ENCODE assay signal across 13 cellular contexts in genomic region chr18:46677609-46678470, GRCh38. TPM values are rescaled to one million over a fixed set of nuclear protein-coding genes. Genes with fewer than 3 reads are reported as not detected.
DNase-seq lines count a peak whose midpoint lies in the region; ATAC-seq, FAIRE-seq and TF ChIP-seq lines count a peak whose summit lies in the region.
"Had no signal": no experiment of that assay in that cellular context is flagged by ENCODE, and none has a peak within 500 bp of the region (broad histone marks: within the 10 kb centered on the region; RNA-seq: fewer than 3 reads in every experiment).

No MANE protein-coding gene starts in this region.

- no TSS peak for BruUV-seq in K562 (replicated peaks; lab: Mats Ljungman, UMichigan)

- H3K4ac ChIP-seq in mesenchymal stem cell (ENCODE audit: low read depth in 1 of 2, low read length in 2 of 2) = no peak overlapping the region

- CTCF ChIA-PET in K562 (lab: Yijun Ruan, JAX; ENCODE audit: low intra/inter-chr PET ratio) = no interaction called here

- H3K4me3 ChIP-seq in K562 (no peak overlapping the region), mesenchymal stem cell (ENCODE audit: insufficient read depth in 1 of 2, low read depth in 1 of 2, low read length in 2 of 2) (no peak overlapping the region), spleen (no peak overlapping the region)
- H3K4me3 ChIP-seq: ascending aorta, upper lobe of right lung had no signal

- no peak overlapping the region for H3K14ac ChIP-seq in mesenchymal stem cell (ENCODE audit: low read length in 2 of 2)

- H3K79me2 ChIP-seq in K562 (ENCODE audit: control insufficient read depth, insufficient read depth, low read length) = no peaks in the 10 kb centered on the region

- no peak overlapping the region for H2BK12ac ChIP-seq in mesenchymal stem cell (ENCODE audit: low read length in 2 of 2)

- no peak overlapping the region for H2BK5ac ChIP-seq in mesenchymal stem cell (ENCODE audit: low read depth, low read length, poor library complexity, severe bottlenecking)

- H2AFZ ChIP-seq in K562 (ENCODE audit: low read depth, low read length) (no peak overlapping the region), mesenchymal stem cell (ENCODE audit: low read depth, low read length) (no peak overlapping the region)

- peak; percentile 29 for DNase-seq in EL
- DNase-seq in HuH-7 (ENCODE audit: low spot score) = peak; percentile 20
- DNase-seq in K562 (ENCODE audit: extremely low read depth in 1 of 4, low spot score in 3 of 4) = no peak
- DNase-seq in mesenchymal stem cell = peak; percentile 27
- no peak for DNase-seq in GM12891 (ENCODE audit: insufficient read length, low spot score)
- DNase-seq in NCI-H2171 (lab: John Stamatoyannopoulos, UW) = no peak
- no peak for DNase-seq in spleen
- DNase-seq: kidney, NCI-H2171 treated with DMSO at 0.1 percent for 48 hours, upper lobe of right lung had no signal

- FAIRE-seq in K562 (lab: Jason Lieb, UNC) = no peak
- FAIRE-seq in GM12891 (lab: Jason Lieb, UNC) = no peak
- FAIRE-seq: kidney had no signal

- no peak for TF ChIP-seq POLR2A in K562 (conservative IDR thresholded peaks at IDR 0.05)
- no peak for TF ChIP-seq POLR2A in GM12891 (IDR thresholded peaks at IDR 0.05; ENCODE audit: low read depth, low read length)
- no peak for TF ChIP-seq POLR2A in spleen (IDR thresholded peaks at IDR 0.05)

- TF ChIP-seq RAD21 in K562 (CRISPR knock-in tag; conservative IDR thresholded peaks at IDR 0.05 in 1 of 2, IDR thresholded peaks at IDR 0.05 in 1 of 2) = 0 out of 4 replicates have a peak, but pooled peaks of 1 of the 2 experiments have one; percentile 6

- H4K91ac ChIP-seq in mesenchymal stem cell (ENCODE audit: low read length) = no peak overlapping the region

- H3K18ac ChIP-seq in mesenchymal stem cell (ENCODE audit: low read depth in 1 of 2, low read length in 2 of 2) = no peak overlapping the region

- ATAC-seq in K562 (peak; percentile 42; the same call in 2 of the 3 replicates), GM19351 (IDR thresholded peaks at IDR 0.05; ENCODE audit: unreplicated experiment) (no peak)
- ATAC-seq: upper lobe of right lung had no signal

- no peaks in the 10 kb centered on the region for H4K20me1 ChIP-seq in K562 (replicated peaks; ENCODE audit: control insufficient read depth, insufficient read depth, low read length)

- TF ChIP-seq EP300 in K562 (IDR thresholded peaks at IDR 0.05; ENCODE audit: low read length) = no peak

- H3K79me1 ChIP-seq in mesenchymal stem cell (replicated peaks; ENCODE audit: low read length, poor library complexity, severe bottlenecking) = no peaks in the 10 kb centered on the region

- H3K9me3 ChIP-seq in K562 (replicated peaks; ENCODE audit: control insufficient read depth, insufficient read depth, low read depth, low read length) (no peaks in the 10 kb centered on the region), mesenchymal stem cell (ENCODE audit: control insufficient read depth, low read length) (no peaks in the 10 kb centered on the region), spleen (no peaks in the 10 kb centered on the region)
- H3K9me3 ChIP-seq: ascending aorta, upper lobe of right lung had no signal

- H2AK5ac ChIP-seq in mesenchymal stem cell (ENCODE audit: low read length, severe bottlenecking) = no peak overlapping the region

- H3K4me2 ChIP-seq in K562 (ENCODE audit: insufficient read depth, low read length) (no peak overlapping the region), mesenchymal stem cell (ENCODE audit: low read length, poor library complexity, severe bottlenecking) (no peak overlapping the region)

- WGBS in K562 (ENCODE audit: insufficient coverage, low coverage, missing lambda C conversion rate) = 2% methylated on average over 4 of the region's 5 CpGs
- WGBS in mesenchymal stem cell = 71% methylated on average over 5 of the region's 5 CpGs
- WGBS in spleen, 5 donors = 79 to 93% (median 87%) methylated on average over 5 of the region's 5 CpGs

- no peak overlapping the region for H2BK120ac ChIP-seq in mesenchymal stem cell (ENCODE audit: low read depth, low read length)

- no peak overlapping the region for H3K23ac ChIP-seq in mesenchymal stem cell (ENCODE audit: low read length in 2 of 2)

- H3K4me1 ChIP-seq in K562 (replicated peaks in 1 of 2; ENCODE audit: control insufficient read depth in 2 of 2, insufficient read depth in 2 of 2, low read length in 2 of 2) (peaks cover 0 to 8% of the 10 kb centered on the region in 2 experiments; a peak in 2 of 5 replicates), mesenchymal stem cell (ENCODE audit: control insufficient read depth, insufficient read depth, low read depth, low read length) (peaks cover 11% of the 10 kb centered on the region), spleen (no peaks in the 10 kb centered on the region)
- H3K4me1 ChIP-seq: ascending aorta, upper lobe of right lung had no signal

- H3K9me1 ChIP-seq in K562 (ENCODE audit: control insufficient read depth, insufficient read depth, low read length) = no peaks in the 10 kb centered on the region

- POLR2A ChIA-PET in K562 (lab: Yijun Ruan, JAX) = no interaction called here

- peaks cover 2 to 28% of the 10 kb centered on the region in 2 experiments; a peak in 3 of 5 replicates for H3K27me3 ChIP-seq in K562 (ENCODE audit: control insufficient read depth in 2 of 2, insufficient read depth in 2 of 2, low read length in 2 of 2)
- peaks cover 28 to 72% of the 10 kb centered on the region in 2 experiments for H3K27me3 ChIP-seq in mesenchymal stem cell (ENCODE audit: control insufficient read depth in 1 of 2, insufficient read depth in 1 of 2, low read length in 2 of 2)
- H3K27me3 ChIP-seq in spleen (replicated peaks in 1 of 7) = peaks cover 0 to 14% (median 0%) of the 10 kb centered on the region in 7 donors
- H3K27me3 ChIP-seq: ascending aorta had no signal

- H3K9ac ChIP-seq in K562 (ENCODE audit: insufficient read depth in 1 of 2, low read depth in 2 of 2, low read length in 2 of 2) = no peak overlapping the region
- H3K9ac ChIP-seq in mesenchymal stem cell (ENCODE audit: low read length) = no peak overlapping the region

- intact Hi-C loops in K562 (cut with micrococcal nuclease) = no loop called here
- intact Hi-C loops in spleen (cut with DNase I; ENCODE audit: low total_unique reads) = no loop called here

- H3K36me3 ChIP-seq in K562 (ENCODE audit: control insufficient read depth, insufficient read depth, low read length) = no peaks in the 10 kb centered on the region
- H3K36me3 ChIP-seq in mesenchymal stem cell (ENCODE audit: control insufficient read depth in 1 of 2, insufficient read depth in 2 of 2, low read depth in 1 of 2, low read length in 2 of 2) = no peaks in the 10 kb centered on the region
- H3K36me3 ChIP-seq in spleen = no peaks in the 10 kb centered on the region
- H3K36me3 ChIP-seq: ascending aorta, upper lobe of right lung had no signal

- peak in 2 of 3 experiments; percentile 3 to 13; a peak in 1 of 6 replicates for TF ChIP-seq CTCF in K562 (IDR thresholded peaks at IDR 0.05 in 2 of 3, conservative IDR thresholded peaks at IDR 0.05 in 1 of 3; ENCODE audit: insufficient read depth in 2 of 3, low read depth in 1 of 3, low read length in 3 of 3)
- no peak for TF ChIP-seq CTCF in spleen (IDR thresholded peaks at IDR 0.05 in 8 of 11, conservative IDR thresholded peaks at IDR 0.05 in 3 of 11)

- H4K8ac ChIP-seq in mesenchymal stem cell (ENCODE audit: low read length) = no peak overlapping the region

- in situ Hi-C loops in K562 (cut with MboI) = no loop called here

- H3K27ac ChIP-seq in K562 (ENCODE audit: extremely low read depth, low read depth, low read length) (no peak overlapping the region), mesenchymal stem cell (ENCODE audit: low read length, poor library complexity, severe bottlenecking) (no peak overlapping the region), spleen (no peak overlapping the region)
- H3K27ac ChIP-seq: ascending aorta, upper lobe of right lung had no signal

- H2BK15ac ChIP-seq in mesenchymal stem cell (ENCODE audit: low read depth, poor library complexity, severe bottlenecking) = no peak overlapping the region

TF ChIP-seq in K562, 482 proteins besides CTCF, POLR2A, EP300 and RAD21:
- no peak for TF ChIP-seq NR3C1 (CRISPR knock-in tag; IDR thresholded peaks at IDR 0.05)
- no peak for TF ChIP-seq ZNF311 (CRISPR knock-in tag; IDR thresholded peaks at IDR 0.05)

TF ChIP-seq in GM12891, 5 proteins besides CTCF, POLR2A, EP300 and RAD21:
- no peak for TF ChIP-seq PAX5 (IDR thresholded peaks at IDR 0.05; ENCODE audit: insufficient read depth, low read length, severe bottlenecking)

RNA-seq across cellular contexts. Expression of gene LOXHD1, which starts 20.8 kb away (rescaled TPM):
- total RNA-seq in K562 (2011; cell fraction: chromatin; rRNA removed; ENCODE audit: low replicate concordance) = not detected in 2 replicates
- total RNA-seq in K562 (2011; cell fraction: nucleolus; rRNA removed) = not detected in 2 replicates
- not detected in 2 replicates for total RNA-seq in K562 (2011; cell fraction: nucleoplasm; rRNA removed)
- not detected in 2 replicates for total RNA-seq in K562 (2014; rRNA removed)
- not detected in 2 replicates for total RNA-seq in K562 (2014; rRNA removed; fragmentation: Illumina TruSeq; extraction: Trizol)
- not detected in 2 replicates for total RNA-seq in K562 (2015; rRNA removed; fragmentation: Illumina TruSeq; extraction: Trizol)
- total RNA-seq in K562 (2021) = not detected in 2 replicates
- not detected in 2 replicates for polyA plus RNA-seq in K562 (2011; rRNA removed)
- not detected in 2 replicates for polyA plus RNA-seq in K562 (2011; cell fraction: cytosol; rRNA removed)
- polyA plus RNA-seq in K562 (2011; cell fraction: nucleus; rRNA removed) = not detected in 2 replicates
- polyA plus RNA-seq in K562 (2012) = not detected in 2 replicates
- not detected in 2 replicates for polyA plus RNA-seq in K562 (2014; fragmentation: Illumina TruSeq; extraction: Trizol)
- not detected for polyA plus RNA-seq in K562 (2014; fragmentation: Nextera tagmentation; extraction: Ambion mirVana)
- not detected in 2 replicates for polyA plus RNA-seq in K562 (2014; rRNA removed)
- polyA minus RNA-seq in K562 (2011; rRNA and poly(A)+ RNA removed) = not detected in 2 replicates
- polyA minus RNA-seq in K562 (2011; cell fraction: cytosol; rRNA and poly(A)+ RNA removed) = not detected in 2 replicates
- not detected in 2 replicates for polyA minus RNA-seq in K562 (2011; cell fraction: nucleus; rRNA and poly(A)+ RNA removed)
- not detected for polyA plus RNA-seq in mesenchymal stem cell (2013, experiment 1 of 2)
- not detected for polyA plus RNA-seq in mesenchymal stem cell (2013, experiment 2 of 2)
- not detected for polyA plus RNA-seq in GM12891 (2012; ENCODE audit: low read depth, missing spikeins)
- 1 to 10 TPM; 1.9 to 6.0 (median 2.4) TPM for total RNA-seq in spleen
- polyA plus RNA-seq in spleen = under 1 TPM; 0.09 to 0.22 (median 0.13) TPM
- total RNA-seq: ascending aorta, pulmonary artery endothelial cell had no signal

Comparison
In these comparisons a context has a peak if more than half of its experiments do, and no peak if none do; other contexts are left out.
1. DNase-seq: peak in EL (single experiment), HuH-7 (single experiment) and mesenchymal stem cell (single experiment); none in K562 (0 of 4), GM12891 (single experiment), NCI-H2171 (single experiment) and spleen (single experiment).
2. CTCF ChIP-seq: peak in K562 (2 of 3); none in spleen (0 of 11).